ENCODE assay signal across 10 cellular contexts in genomic region chr13:23320926-23321533, GRCh38.
DNase-seq lines count a peak whose midpoint lies in the region; ATAC-seq and TF ChIP-seq lines count a peak whose summit lies in the region.
"Had no signal": no experiment of that assay in that cellular context is flagged by ENCODE, and none has a peak within 500 bp of the region (broad histone marks: within the 10 kb centered on the region; RNA-seq: fewer than 3 reads in every experiment).

No MANE protein-coding gene starts in this region.

- no peak overlapping the region for H3K23ac ChIP-seq in mesendoderm (ENCODE audit: low read length)

- no peaks in the 10 kb centered on the region for H3K79me1 ChIP-seq in mesendoderm (ENCODE audit: low read length)

- H2BK120ac ChIP-seq in mesendoderm (ENCODE audit: low read depth, low read length): no peak overlapping the region

- TF ChIP-seq CTCF in left ventricle myocardium inferior (IDR thresholded peaks at IDR 0.05; ENCODE audit: borderline replicate concordance) (no peak), transverse colon (IDR thresholded peaks at IDR 0.05) (no peak), glutamatergic neuron (IDR thresholded peaks at IDR 0.05; ENCODE audit: partially characterized antibody, unreplicated experiment) (no peak)

- no peak overlapping the region for H2BK5ac ChIP-seq in mesendoderm (ENCODE audit: low read length)

- no peak overlapping the region for H4K8ac ChIP-seq in mesendoderm (ENCODE audit: low read depth, low read length)

- no peak overlapping the region for H2AK5ac ChIP-seq in mesendoderm (ENCODE audit: low read length)

- H3K4ac ChIP-seq in mesendoderm (ENCODE audit: low read depth, low read length): no peak overlapping the region

- no peak overlapping the region for H4K5ac ChIP-seq in mesendoderm (ENCODE audit: low read length)

- TF ChIP-seq EP300 in transverse colon (IDR thresholded peaks at IDR 0.05; ENCODE audit: low read depth): no peak

- in situ Hi-C loops in transverse colon (cut with MboI; ENCODE audit: low pct_ligation_motif_present in 1 of 4, low pct_unique_long_range_greater_than_20kb in 1 of 4, low sequenced_read_pairs in 3 of 4): no loop called here

- H3K27ac ChIP-seq in left ventricle myocardium inferior (replicated peaks) (peak overlapping the region; percentile 20), right cardiac atrium (ENCODE audit: low read length) (no peak overlapping the region), epithelial cell of prostate (peak overlapping the region; percentile 97), transverse colon (peak overlapping the region in 3 of 4 donors; percentile 17 to 29 (median 18)), mesendoderm (ENCODE audit: low read depth, low read length) (no peak overlapping the region)
- H3K27ac ChIP-seq: pancreas had no signal

- H2BK15ac ChIP-seq in mesendoderm (replicated peaks; ENCODE audit: low read depth): no peak overlapping the region

- intact Hi-C loops in left ventricle myocardium inferior (cut with micrococcal nuclease) (no loop called here), right cardiac atrium (cut with DNase I) (loop anchor here in 1 of 4 donors (10.0 kb wide), 1 partner anchor 506 kb away; no protein-coding TSS in a partner anchor), transverse colon (cut with DNase I; ENCODE audit: low total_unique reads) (no loop called here)

- H3K27ac Mint-ChIP-seq in glutamatergic neuron (ENCODE audit: unreplicated experiment): no peak overlapping the region

- no peak overlapping the region for H3K18ac ChIP-seq in mesendoderm (ENCODE audit: low read length)

- TF ChIP-seq POLR2A in transverse colon (IDR thresholded peaks at IDR 0.05): no peak

- H3K9me3 Mint-ChIP-seq in glutamatergic neuron (ENCODE audit: unreplicated experiment): no peaks in the 10 kb centered on the region

- H3K4me1 Mint-ChIP-seq in glutamatergic neuron (ENCODE audit: low read depth, unreplicated experiment): peaks cover 8% of the 10 kb centered on the region

- 43% methylated on average over 4 of the region's 4 CpGs for WGBS in right cardiac atrium
- 27 to 29% methylated on average over 4 of the region's 4 CpGs for WGBS in transverse colon (ENCODE audit: low coverage in 1 of 2), 2 donors
- WGBS in mesendoderm (ENCODE audit: extremely low coverage, insufficient coverage, low lambda C conversion rate): no CpG with 5 or more reads among the region's 4 CpGs

- peaks cover 2% of the 10 kb centered on the region for H3K27me3 Mint-ChIP-seq in glutamatergic neuron (ENCODE audit: unreplicated experiment)

- H3K27me3 ChIP-seq in left ventricle myocardium inferior (ENCODE audit: low read depth): no peaks in the 10 kb centered on the region
- H3K27me3 ChIP-seq in right cardiac atrium (ENCODE audit: control insufficient read depth, insufficient read depth): no peaks in the 10 kb centered on the region
- no peaks in the 10 kb centered on the region for H3K27me3 ChIP-seq in transverse colon
- H3K27me3 ChIP-seq in mesendoderm (ENCODE audit: insufficient read depth, low read length, poor library complexity): no peaks in the 10 kb centered on the region
- H3K27me3 ChIP-seq: pancreas had no signal

- no peak overlapping the region for H3K4me3 Mint-ChIP-seq in glutamatergic neuron (ENCODE audit: unreplicated experiment)

- H3K79me2 ChIP-seq in mesendoderm (ENCODE audit: control insufficient read depth, insufficient read depth, low read length): no peaks in the 10 kb centered on the region

- H3K4me1 ChIP-seq in left ventricle myocardium inferior: peaks cover 28% of the 10 kb centered on the region
- H3K4me1 ChIP-seq in right cardiac atrium (ENCODE audit: control insufficient read depth, insufficient read depth, low read length): peaks cover 3% of the 10 kb centered on the region
- peaks cover 0 to 12% (median 6%) of the 10 kb centered on the region in 4 donors for H3K4me1 ChIP-seq in transverse colon
- H3K4me1 ChIP-seq in mesendoderm (ENCODE audit: control insufficient read depth, low read depth, low read length): no peaks in the 10 kb centered on the region
- H3K4me1 ChIP-seq: Caco-2, pancreas had no signal

- H3K9me3 ChIP-seq in left ventricle myocardium inferior (replicated peaks): no peaks in the 10 kb centered on the region
- no peaks in the 10 kb centered on the region for H3K9me3 ChIP-seq in right cardiac atrium (ENCODE audit: control insufficient read depth, low read length)
- H3K9me3 ChIP-seq in transverse colon: no peaks in the 10 kb centered on the region
- H3K9me3 ChIP-seq: Caco-2, pancreas had no signal

- DNase-seq in left ventricle myocardium inferior (no peak), right cardiac atrium (no peak), epithelial cell of prostate (ENCODE audit: low read depth, low spot score) (no peak), transverse colon (no peak), glutamatergic neuron (no peak), mesendoderm (no peak), retina (no peak)
- DNase-seq: Caco-2 had no signal

- no peaks in the 10 kb centered on the region for H3K36me3 ChIP-seq in left ventricle myocardium inferior
- no peaks in the 10 kb centered on the region for H3K36me3 ChIP-seq in transverse colon
- H3K36me3 ChIP-seq in mesendoderm (ENCODE audit: control insufficient read depth, insufficient read depth, low read length): no peaks in the 10 kb centered on the region
- H3K36me3 ChIP-seq: pancreas had no signal

- ATAC-seq in right cardiac atrium: no peak
- ATAC-seq in HG03439 (IDR thresholded peaks at IDR 0.05; ENCODE audit: unreplicated experiment): peak; percentile 16

- no peak overlapping the region for H3K4me2 ChIP-seq in mesendoderm (ENCODE audit: low read length)

- H3K4me3 ChIP-seq in left ventricle myocardium inferior (peak overlapping the region; percentile 22), right cardiac atrium (ENCODE audit: low read length) (no peak overlapping the region), transverse colon (peak overlapping the region in 3 of 4 donors; percentile 3 to 6 (median 5)), mesendoderm (ENCODE audit: low read length) (no peak overlapping the region)
- H3K4me3 ChIP-seq: pancreas had no signal

- no peaks in the 10 kb centered on the region for H3K36me3 Mint-ChIP-seq in glutamatergic neuron (ENCODE audit: unreplicated experiment)

- no peak overlapping the region for H3K9ac ChIP-seq in mesendoderm (ENCODE audit: low read length)

- no peak overlapping the region for H3K56ac ChIP-seq in mesendoderm (ENCODE audit: low read length)

Comparison
In these comparisons a context has a peak if more than half of its experiments do, and no peak if none do; other contexts are left out.
1. H3K27ac ChIP-seq: peak in left ventricle myocardium inferior (single experiment), epithelial cell of prostate (single experiment) and transverse colon (3 of 4); none in right cardiac atrium (single experiment) and mesendoderm (single experiment).
2. H3K4me3 ChIP-seq: peak in left ventricle myocardium inferior (single experiment) and transverse colon (3 of 4); none in right cardiac atrium (single experiment) and mesendoderm (single experiment).